ENCODE assay signal across 8 cellular contexts in genomic region chr19:35352448-35353304, GRCh38. TPM values are rescaled to one million over a fixed set of nuclear protein-coding genes. Genes with fewer than 3 reads are reported as not detected.
DNase-seq lines count a peak whose midpoint lies in the region; ATAC-seq and TF ChIP-seq lines count a peak whose summit lies in the region.

No MANE protein-coding gene starts in this region.

- peak; percentile 48 to 65 (median 53) for DNase-seq in CD4-positive, alpha-beta T cell
- DNase-seq in NCI-H748 treated with DMSO at 0.1 percent for 48 hours (lab: John Stamatoyannopoulos, UW): peak; percentile 70
- DNase-seq in activated CD8-positive, alpha-beta T cell treated with anti-CD3 and anti-CD28 coated beads for 36 hours: peak; percentile 82
- peak; percentile 62 to 70 (median 63) for DNase-seq in effector memory CD8-positive, alpha-beta T cell
- DNase-seq in medulla oblongata (ENCODE audit: extremely low spot score): peak; percentile 88
- peak; percentile 48 for DNase-seq in stimulated activated CD8-positive, alpha-beta memory T cell treated with anti-CD3 and anti-CD28 coated beads, Interleukin-15, amount 100 ng/mL, for 1 hour (ENCODE audit: low read depth)

- ATAC-seq in CD4-positive, alpha-beta T cell (ENCODE audit: poor library complexity): peak; percentile 94
- ATAC-seq in HG02885 (IDR thresholded peaks at IDR 0.05; ENCODE audit: poor library complexity, unreplicated experiment) (peak; percentile 48), HG03175 (IDR thresholded peaks at IDR 0.05; ENCODE audit: unreplicated experiment) (no peak)
- peak; percentile 87 for ATAC-seq in activated CD8-positive, alpha-beta T cell treated with anti-CD3 and anti-CD28 coated beads for 36 hours
- peak; percentile 79 for ATAC-seq in effector memory CD8-positive, alpha-beta T cell (replicated peaks)

- no peak overlapping the region for H3K4me3 Mint-ChIP-seq in CD4-positive, alpha-beta T cell
- no peak overlapping the region for H3K4me3 Mint-ChIP-seq in activated CD8-positive, alpha-beta T cell treated with anti-CD3 and anti-CD28 coated beads for 36 hours
- no peak overlapping the region for H3K4me3 Mint-ChIP-seq in effector memory CD8-positive, alpha-beta T cell

- no peak overlapping the region for H3K27ac ChIP-seq in CD4-positive, alpha-beta T cell (ENCODE audit: low read depth, low read length)

- intact Hi-C loops in CD4-positive, alpha-beta T cell (cut with DNase I, micrococcal nuclease): loop anchor here (1.0 to 5.0 kb wide), 4 partner anchors 106 to 240 kb away; no protein-coding TSS in a partner anchor
- intact Hi-C loops in activated CD8-positive, alpha-beta T cell treated with anti-CD3 and anti-CD28 coated beads for 36 hours (cut with micrococcal nuclease): loop anchor here (1.0 to 2.0 kb wide), 2 partner anchors 116 to 142 kb away; no protein-coding TSS in a partner anchor

- no peak overlapping the region for H3K27ac Mint-ChIP-seq in CD4-positive, alpha-beta T cell
- H3K27ac Mint-ChIP-seq in activated CD8-positive, alpha-beta T cell treated with anti-CD3 and anti-CD28 coated beads for 36 hours: no peak overlapping the region
- H3K27ac Mint-ChIP-seq in effector memory CD8-positive, alpha-beta T cell: no peak overlapping the region

- peaks cover 5% of the 10 kb centered on the region for H3K27me3 Mint-ChIP-seq in CD4-positive, alpha-beta T cell
- H3K27me3 Mint-ChIP-seq in activated CD8-positive, alpha-beta T cell treated with anti-CD3 and anti-CD28 coated beads for 36 hours: peaks cover 2% of the 10 kb centered on the region
- peaks cover 5 to 44% of the 10 kb centered on the region in 2 donors for H3K27me3 Mint-ChIP-seq in effector memory CD8-positive, alpha-beta T cell

- no peaks in the 10 kb centered on the region for H3K9me3 ChIP-seq in CD4-positive, alpha-beta T cell (ENCODE audit: control insufficient read depth, low read length)

- TF ChIP-seq CTCF in CD4-positive, alpha-beta T cell (IDR thresholded peaks at IDR 0.05): peak; percentile 94
- peak; percentile 95 for TF ChIP-seq CTCF in activated CD8-positive, alpha-beta T cell treated with anti-CD3 and anti-CD28 coated beads for 36 hours (IDR thresholded peaks at IDR 0.05)

- no peaks in the 10 kb centered on the region for H3K9me3 Mint-ChIP-seq in CD4-positive, alpha-beta T cell
- H3K9me3 Mint-ChIP-seq in activated CD8-positive, alpha-beta T cell treated with anti-CD3 and anti-CD28 coated beads for 36 hours: no peaks in the 10 kb centered on the region
- H3K9me3 Mint-ChIP-seq in effector memory CD8-positive, alpha-beta T cell: no peaks in the 10 kb centered on the region

- H3K36me3 Mint-ChIP-seq in CD4-positive, alpha-beta T cell (ENCODE audit: low read depth): no peaks in the 10 kb centered on the region
- no peaks in the 10 kb centered on the region for H3K36me3 Mint-ChIP-seq in activated CD8-positive, alpha-beta T cell treated with anti-CD3 and anti-CD28 coated beads for 36 hours (ENCODE audit: low read depth)
- no peaks in the 10 kb centered on the region for H3K36me3 Mint-ChIP-seq in effector memory CD8-positive, alpha-beta T cell (ENCODE audit: insufficient read depth)

- POLR2A ChIA-PET in CD4-positive, alpha-beta T cell (lab: Charles Lee): interaction anchor here (0.7 to 2.3 kb wide), 3 partner anchors 32 to 143 kb away, joined by 3 to 15 read pairs (median 4); no protein-coding TSS in a partner anchor
- POLR2A ChIA-PET in activated CD8-positive, alpha-beta T cell treated with anti-CD3 and anti-CD28 coated beads for 36 hours (lab: Charles Lee): interaction anchor here (1.2 kb wide), 1 partner anchor 142 kb away, joined by 3 read pairs; no protein-coding TSS in a partner anchor

- CTCF ChIA-PET in CD4-positive, alpha-beta T cell (lab: Charles Lee): interaction anchor here (0.6 to 2.1 kb wide), 10 partner anchors 12 to 308 kb away, joined by 3 to 27 read pairs (median 4); no protein-coding TSS in a partner anchor
- CTCF ChIA-PET in activated CD8-positive, alpha-beta T cell treated with anti-CD3 and anti-CD28 coated beads for 36 hours (lab: Charles Lee): interaction anchor here (0.7 to 3.7 kb wide), 30 partner anchors 9 to 308 kb away, joined by 3 to 45 read pairs (median 4); no protein-coding TSS in a partner anchor

- no peaks in the 10 kb centered on the region for H3K27me3 ChIP-seq in CD4-positive, alpha-beta T cell (ENCODE audit: control insufficient read depth, insufficient read depth, low read length)

- peaks cover 11% of the 10 kb centered on the region for H3K4me1 Mint-ChIP-seq in CD4-positive, alpha-beta T cell (ENCODE audit: low read depth)
- H3K4me1 Mint-ChIP-seq in activated CD8-positive, alpha-beta T cell treated with anti-CD3 and anti-CD28 coated beads for 36 hours (ENCODE audit: low read depth): peaks cover 16% of the 10 kb centered on the region
- H3K4me1 Mint-ChIP-seq in effector memory CD8-positive, alpha-beta T cell (ENCODE audit: low read depth in 2 of 2): peaks cover 11 to 14% of the 10 kb centered on the region in 2 donors

RNA-seq across cellular contexts. Expression of gene FFAR1, which starts 5.0 kb away (rescaled TPM):
- total RNA-seq in CD4-positive, alpha-beta T cell: not detected
- total RNA-seq in activated CD8-positive, alpha-beta T cell treated with anti-CD3 and anti-CD28 coated beads for 36 hours: not detected

RNA-seq across cellular contexts. Expression of gene FFAR3, which starts 5.6 kb away (rescaled TPM):
- not detected for total RNA-seq in CD4-positive, alpha-beta T cell
- 1 to 10 TPM; 1.1 to 1.2 TPM for total RNA-seq in activated CD8-positive, alpha-beta T cell treated with anti-CD3 and anti-CD28 coated beads for 36 hours

RNA-seq across cellular contexts. Expression of gene GPR42, which starts 18.2 kb away (rescaled TPM):
- total RNA-seq in CD4-positive, alpha-beta T cell: under 1 TPM in 1 of 2 experiments, not detected in 1; 0.14 TPM
- under 1 TPM; 0.18 to 0.56 TPM for total RNA-seq in activated CD8-positive, alpha-beta T cell treated with anti-CD3 and anti-CD28 coated beads for 36 hours

RNA-seq across cellular contexts. Expression of gene CD22, which starts 23.7 kb away (rescaled TPM):
- under 1 TPM; 0.52 to 0.67 TPM for total RNA-seq in CD4-positive, alpha-beta T cell
- 1 to 10 TPM; 2.3 to 2.8 TPM for total RNA-seq in activated CD8-positive, alpha-beta T cell treated with anti-CD3 and anti-CD28 coated beads for 36 hours
